Comparison of ENCODE assay signal across 17 cellular contexts in genomic region chr3:186969607-186970006, GRCh38. TPM values are rescaled to one million over a fixed set of nuclear protein-coding genes. Genes with fewer than 3 reads are reported as not detected.
DNase-seq lines count a peak whose midpoint lies in the region; ATAC-seq and TF ChIP-seq lines count a peak whose summit lies in the region.
"Had no signal": no experiment of that assay in that cellular context is flagged by ENCODE, and none has a peak within 500 bp of the region (broad histone marks: within the 10 kb centered on the region; RNA-seq: fewer than 3 reads in every experiment).

No MANE protein-coding gene starts in this region.

- no peak for TF ChIP-seq POLR2A in tibial nerve (IDR thresholded peaks at IDR 0.05)

- TF ChIP-seq EP300 in tibial nerve (IDR thresholded peaks at IDR 0.05) = peak; percentile 27 to 60

- H3K4me1 ChIP-seq in tibial nerve = peaks cover 0 to 41% (median 19%) of the 10 kb centered on the region in 4 donors

- peak overlapping the region; percentile 1 for H3K27ac Mint-ChIP-seq in activated naive CD8-positive, alpha-beta T cell
- no peak overlapping the region for H3K27ac Mint-ChIP-seq in activated naive CD8-positive, alpha-beta T cell treated with anti-CD3 and anti-CD28 coated beads for 36 hours
- peak overlapping the region; percentile 6 for H3K27ac Mint-ChIP-seq in activated naive CD8-positive, alpha-beta T cell treated with anti-CD3 and anti-CD28 coated beads, Interleukin-2, amount 50 U/mL, for 24 hours

- WGBS in tibial nerve, 2 donors = 71 to 73% methylated on average over 7 of the region's 7 CpGs

- H3K27me3 Mint-ChIP-seq in activated naive CD8-positive, alpha-beta T cell = no peaks in the 10 kb centered on the region
- no peaks in the 10 kb centered on the region for H3K27me3 Mint-ChIP-seq in activated naive CD8-positive, alpha-beta T cell treated with anti-CD3 and anti-CD28 coated beads for 36 hours
- no peaks in the 10 kb centered on the region for H3K27me3 Mint-ChIP-seq in activated naive CD8-positive, alpha-beta T cell treated with anti-CD3 and anti-CD28 coated beads, Interleukin-2, amount 50 U/mL, for 24 hours
- H3K27me3 Mint-ChIP-seq: stimulated activated naive B cell treated with anti-CD40 and anti-IgM and Interleukin-4, amounts not matched to agents 10 μg/mL and 1 μg/mL and 100 μg/mL, for 72 hours had no signal

- no peaks in the 10 kb centered on the region for H3K9me3 Mint-ChIP-seq in activated naive CD8-positive, alpha-beta T cell (ENCODE audit: low read depth)
- no peaks in the 10 kb centered on the region for H3K9me3 Mint-ChIP-seq in activated naive CD8-positive, alpha-beta T cell treated with anti-CD3 and anti-CD28 coated beads for 36 hours
- no peaks in the 10 kb centered on the region for H3K9me3 Mint-ChIP-seq in activated naive CD8-positive, alpha-beta T cell treated with anti-CD3 and anti-CD28 coated beads, Interleukin-2, amount 50 U/mL, for 24 hours
- H3K9me3 Mint-ChIP-seq: stimulated activated naive B cell treated with anti-CD40 and anti-IgM and Interleukin-4, amounts not matched to agents 10 μg/mL and 1 μg/mL and 100 μg/mL, for 72 hours had no signal

- H3K4me1 Mint-ChIP-seq in activated naive CD8-positive, alpha-beta T cell (ENCODE audit: low read depth) = peaks cover 32% of the 10 kb centered on the region
- peaks cover 31% of the 10 kb centered on the region for H3K4me1 Mint-ChIP-seq in activated naive CD8-positive, alpha-beta T cell treated with anti-CD3 and anti-CD28 coated beads for 36 hours
- H3K4me1 Mint-ChIP-seq in activated naive CD8-positive, alpha-beta T cell treated with anti-CD3 and anti-CD28 coated beads, Interleukin-2, amount 50 U/mL, for 24 hours = peaks cover 52% of the 10 kb centered on the region

- no peak for DNase-seq in activated naive CD8-positive, alpha-beta T cell treated with anti-CD3 and anti-CD28 coated beads for 36 hours
- no peak for DNase-seq in activated naive CD8-positive, alpha-beta T cell treated with anti-CD3 and anti-CD28 coated beads, Interleukin-2, amount 50 U/mL, for 24 hours
- no peak for DNase-seq in left lobe of liver (ENCODE audit: low spot score)
- DNase-seq in tibial nerve (ENCODE audit: low spot score in 2 of 2) = no peak
- no peak for DNase-seq in inferior parietal cortex (ENCODE audit: extremely low spot score)
- no peak for DNase-seq in HEK293T (ENCODE audit: extremely low spot score)
- DNase-seq in GM20000 (ENCODE audit: low spot score) = no peak
- DNase-seq: activated CD4-positive, CD25-positive, alpha-beta regulatory T cell; activated CD8-positive, alpha-beta memory T cell treated with anti-CD3 and anti-CD28 coated beads, Interleukin-2, amount 50 U/mL, for 48 hours; islet precursor cell; MM.1S; NCI-H1930; NCI-H510A; stimulated activated naive B cell treated with anti-CD40 and anti-IgM and Interleukin-4, amounts not matched to agents 10 μg/mL and 1 μg/mL and 100 μg/mL, for 72 hours had no signal

- POLR2A ChIA-PET in HEK293T (lab: Yijun Ruan, JAX) = no interaction called here

- CTCF ChIA-PET in HEK293T (lab: Yijun Ruan, JAX) = interaction anchor here (0.5 kb wide), 1 partner anchor 1678 kb away, joined by 4 read pairs; no protein-coding TSS in a partner anchor

- H3K36me3 ChIP-seq in tibial nerve = peaks cover 0 to 16% (median 0%) of the 10 kb centered on the region in 3 donors

- TF ChIP-seq CTCF in tibial nerve (IDR thresholded peaks at IDR 0.05) (no peak), GM20000 (IDR thresholded peaks at IDR 0.05; ENCODE audit: extremely low read depth, missing control alignments) (no peak)

- H3K27me3 ChIP-seq in tibial nerve = no peaks in the 10 kb centered on the region

- H3K36me3 Mint-ChIP-seq in activated naive CD8-positive, alpha-beta T cell = peaks cover 20% of the 10 kb centered on the region
- H3K36me3 Mint-ChIP-seq in activated naive CD8-positive, alpha-beta T cell treated with anti-CD3 and anti-CD28 coated beads for 36 hours = peaks cover 28% of the 10 kb centered on the region
- peaks cover 45% of the 10 kb centered on the region for H3K36me3 Mint-ChIP-seq in activated naive CD8-positive, alpha-beta T cell treated with anti-CD3 and anti-CD28 coated beads, Interleukin-2, amount 50 U/mL, for 24 hours (ENCODE audit: low read depth)

- peak overlapping the region in 2 of 4 donors; percentile 20 to 43 for H3K27ac ChIP-seq in tibial nerve
- H3K27ac ChIP-seq: parathyroid adenoma had no signal

- ATAC-seq in activated naive CD8-positive, alpha-beta T cell treated with anti-CD3 and anti-CD28 coated beads, Interleukin-2, amount 50 U/mL, for 24 hours = no peak
- peak; percentile 7 for ATAC-seq in left lobe of liver
- ATAC-seq: stimulated activated naive B cell treated with anti-CD40 and anti-IgM and Interleukin-4, amounts not matched to agents 10 μg/mL and 1 μg/mL and 100 μg/mL, for 72 hours had no signal

- H3K4me3 ChIP-seq in tibial nerve = no peak overlapping the region
- H3K4me3 ChIP-seq: smooth muscle cell had no signal

- no peak overlapping the region for H3K4me3 Mint-ChIP-seq in activated naive CD8-positive, alpha-beta T cell
- no peak overlapping the region for H3K4me3 Mint-ChIP-seq in activated naive CD8-positive, alpha-beta T cell treated with anti-CD3 and anti-CD28 coated beads for 36 hours
- no peak overlapping the region for H3K4me3 Mint-ChIP-seq in activated naive CD8-positive, alpha-beta T cell treated with anti-CD3 and anti-CD28 coated beads, Interleukin-2, amount 50 U/mL, for 24 hours
- H3K4me3 Mint-ChIP-seq: stimulated activated naive B cell treated with anti-CD40 and anti-IgM and Interleukin-4, amounts not matched to agents 10 μg/mL and 1 μg/mL and 100 μg/mL, for 72 hours had no signal

- no peaks in the 10 kb centered on the region for H3K9me3 ChIP-seq in tibial nerve

TF ChIP-seq in HEK293T, 16 proteins besides CTCF, POLR2A, EP300 and RAD21:
- TF ChIP-seq NFRKB (IDR thresholded peaks at IDR 0.05) (no peak), TARDBP (IDR thresholded peaks at IDR 0.05) (no peak), BHLHE40 (IDR thresholded peaks at IDR 0.05; ENCODE audit: borderline replicate concordance) (no peak), LEF1 (IDR thresholded peaks at IDR 0.05; ENCODE audit: borderline replicate concordance) (no peak), ELF4 (IDR thresholded peaks at IDR 0.05) (no peak), SUZ12 (IDR thresholded peaks at IDR 0.05) (no peak), SP1 (IDR thresholded peaks at IDR 0.05) (no peak)

RNA-seq across cellular contexts. Expression of gene ST6GAL1, which starts 39.3 kb away (rescaled TPM):
- total RNA-seq in activated naive CD8-positive, alpha-beta T cell treated with anti-CD3 and anti-CD28 coated beads for 36 hours = 10 to 100 TPM; 97.4 to 98.8 TPM
- total RNA-seq in left lobe of liver (410 TPM), tibial nerve (10 to 100 TPM; 24.7 to 58.1 (median 44.5) TPM)
